Comparison of ENCODE assay signal across 8 cellular contexts in genomic region chr1:59697138-59697811, GRCh38.
A peak's percentile ranks its signal among the peaks of the same experiment; 100 is the strongest.
DNase-seq lines count a peak whose midpoint lies in the region; ATAC-seq and TF ChIP-seq lines count a peak whose summit lies in the region.

No MANE protein-coding gene starts in this region.

- H3K4me1 ChIP-seq in right cardiac atrium (ENCODE audit: control insufficient read depth, insufficient read depth, low read length) = peaks cover 4% of the 10 kb centered on the region
- H3K4me1 ChIP-seq in upper lobe of left lung = peaks cover 19 to 35% (median 28%) of the 10 kb centered on the region in 4 donors

- H3K27ac Mint-ChIP-seq in dendritic cell treated with granulocyte-macrophage colony-stimulating factor and Interleukin-4, amounts not matched to agents 40 ng/mL and 50 ng/mL, for 4 days = peak overlapping the region; percentile 65

- H3K9me3 ChIP-seq in right cardiac atrium (ENCODE audit: control insufficient read depth, low read length) (no peaks in the 10 kb centered on the region), upper lobe of left lung (no peaks in the 10 kb centered on the region)

- no peaks in the 10 kb centered on the region for H3K36me3 Mint-ChIP-seq in dendritic cell treated with granulocyte-macrophage colony-stimulating factor and Interleukin-4, amounts not matched to agents 40 ng/mL and 50 ng/mL, for 4 days (ENCODE audit: low read depth)

- no peaks in the 10 kb centered on the region for H3K36me3 ChIP-seq in upper lobe of left lung

- H3K4me3 ChIP-seq in right cardiac atrium (ENCODE audit: low read length) (no peak overlapping the region), NB4 (ENCODE audit: low read depth, low read length) (peak overlapping the region; percentile 70), upper lobe of left lung (peak overlapping the region in 1 of 4 donors; percentile 7)

- peak in 1 of 2 donors; percentile 18 for ATAC-seq in right cardiac atrium
- no peak for ATAC-seq in Right ventricle myocardium superior (ENCODE audit: poor library complexity)
- no peak for ATAC-seq in upper lobe of left lung (ENCODE audit: low FRiP score in 2 of 2)

- 29% methylated on average over 8 of the region's 8 CpGs for WGBS in right cardiac atrium
- WGBS in upper lobe of left lung, 2 donors = 12 to 15% methylated on average over 8 of the region's 8 CpGs

- TF ChIP-seq POLR2A in NB4 (IDR thresholded peaks at IDR 0.05; ENCODE audit: extremely low read depth, insufficient read length) (no peak), upper lobe of left lung (IDR thresholded peaks at IDR 0.05) (no peak)

- TF ChIP-seq CTCF in NB4 (IDR thresholded peaks at IDR 0.05; ENCODE audit: low read depth, low read length) (no peak), upper lobe of left lung (IDR thresholded peaks at IDR 0.05) (no peak)

- peak overlapping the region; percentile 43 for H3K27ac ChIP-seq in right cardiac atrium (ENCODE audit: low read length)
- peak overlapping the region in 3 of 4 donors; percentile 38 to 58 (median 57) for H3K27ac ChIP-seq in upper lobe of left lung

- H3K4me3 Mint-ChIP-seq in dendritic cell treated with granulocyte-macrophage colony-stimulating factor and Interleukin-4, amounts not matched to agents 40 ng/mL and 50 ng/mL, for 4 days = peak overlapping the region; percentile 37

- H3K4me1 Mint-ChIP-seq in dendritic cell treated with granulocyte-macrophage colony-stimulating factor and Interleukin-4, amounts not matched to agents 40 ng/mL and 50 ng/mL, for 4 days (ENCODE audit: low read depth) = peaks cover 52% of the 10 kb centered on the region

- no peaks in the 10 kb centered on the region for H3K9me3 Mint-ChIP-seq in dendritic cell treated with granulocyte-macrophage colony-stimulating factor and Interleukin-4, amounts not matched to agents 40 ng/mL and 50 ng/mL, for 4 days

- no peak for DNase-seq in right cardiac atrium
- DNase-seq in Right ventricle myocardium superior = no peak
- peak; percentile 89 for DNase-seq in NB4 (ENCODE audit: low read depth)
- no peak for DNase-seq in upper lobe of left lung
- no peak for DNase-seq in NCI-H2107 (lab: John Stamatoyannopoulos, UW)
- no peak for DNase-seq in ACHN
- DNase-seq in NCI-H526 treated with DMSO at 0.1 percent for 48 hours (lab: John Stamatoyannopoulos, UW) = no peak

- no peaks in the 10 kb centered on the region for H3K27me3 Mint-ChIP-seq in dendritic cell treated with granulocyte-macrophage colony-stimulating factor and Interleukin-4, amounts not matched to agents 40 ng/mL and 50 ng/mL, for 4 days

- no peaks in the 10 kb centered on the region for H3K27me3 ChIP-seq in right cardiac atrium (ENCODE audit: control insufficient read depth, insufficient read depth)
- no peaks in the 10 kb centered on the region for H3K27me3 ChIP-seq in upper lobe of left lung

- no peak for TF ChIP-seq EP300 in upper lobe of left lung (IDR thresholded peaks at IDR 0.05)

- intact Hi-C loops in right cardiac atrium (cut with DNase I) (loop anchor here in 3 of 4 donors (5.0 to 10.0 kb wide), 5 partner anchors 60 to 955 kb away; partner anchors contain the start of genes FGGY (in 1 of the 3) and JUN (in 1 of the 3)), Right ventricle myocardium superior (cut with DNase I) (loop anchor here (5.0 to 10.0 kb wide), 3 partner anchors 402 to 955 kb away; partner anchors contain the start of genes FGGY and JUN)
- intact Hi-C loops in dendritic cell treated with granulocyte-macrophage colony-stimulating factor and Interleukin-4, amounts not matched to agents 40 ng/mL and 50 ng/mL, for 4 days (cut with micrococcal nuclease) = loop anchor here (2.0 to 5.0 kb wide), 2 partner anchors 915 to 956 kb away; partner anchors contain the start of gene JUN

- in situ Hi-C loops in ACHN (cut with HindIII; ENCODE audit: low pct_ligation_motif_present, low pct_unique_long_range_greater_than_20kb, low sequenced_read_pairs) = no loop called here
